Comparison of ENCODE assay signal across 16 cellular contexts in genomic region chr13:40170091-40170490, GRCh38.
DNase-seq lines count a peak whose midpoint lies in the region; ATAC-seq and TF ChIP-seq lines count a peak whose summit lies in the region.
"Had no signal": no experiment of that assay in that cellular context is flagged by ENCODE, and none has a peak within 500 bp of the region (broad histone marks: within the 10 kb centered on the region; RNA-seq: fewer than 3 reads in every experiment).

No MANE protein-coding gene starts in this region.

- CTCF ChIA-PET in MCF 10A (lab: Yijun Ruan, JAX), result interaction anchor here (0.8 to 1.0 kb wide), 2 partner anchors 19 to 58 kb away, joined by 3 to 4 read pairs; no protein-coding TSS in a partner anchor

- no peaks in the 10 kb centered on the region for H3K9me3 ChIP-seq in suprapubic skin

- H3K27me3 ChIP-seq in suprapubic skin, result no peaks in the 10 kb centered on the region

- H3K36me3 Mint-ChIP-seq in activated T-helper 17 cell treated with anti-CD3 and anti-CD28 coated beads, Interleukin-2, amount 50 U/mL, for 72 hours (ENCODE audit: low read depth), result no peaks in the 10 kb centered on the region
- no peaks in the 10 kb centered on the region for H3K36me3 Mint-ChIP-seq in MCF 10A (ENCODE audit: insufficient read depth, unreplicated experiment)
- H3K36me3 Mint-ChIP-seq: CD14-positive monocyte; CD8-positive, alpha-beta T cell had no signal

- no peak for TF ChIP-seq EP300 in suprapubic skin (IDR thresholded peaks at IDR 0.05)

- H3K36me3 ChIP-seq in suprapubic skin, result no peaks in the 10 kb centered on the region

- peak overlapping the region; percentile 60 for H3K27ac ChIP-seq in suprapubic skin
- H3K27ac ChIP-seq: HL-60 had no signal

- H3K4me3 Mint-ChIP-seq in activated T-helper 17 cell treated with anti-CD3 and anti-CD28 coated beads, Interleukin-2, amount 50 U/mL, for 72 hours, result peak overlapping the region; percentile 11
- H3K4me3 Mint-ChIP-seq in MCF 10A (ENCODE audit: unreplicated experiment), result no peak overlapping the region
- H3K4me3 Mint-ChIP-seq: CD14-positive monocyte; CD8-positive, alpha-beta T cell had no signal

- H3K27me3 Mint-ChIP-seq in activated T-helper 17 cell treated with anti-CD3 and anti-CD28 coated beads, Interleukin-2, amount 50 U/mL, for 72 hours, result no peaks in the 10 kb centered on the region
- no peaks in the 10 kb centered on the region for H3K27me3 Mint-ChIP-seq in MCF 10A (ENCODE audit: insufficient read depth, unreplicated experiment)

- peak; percentile 60 for DNase-seq in LHCN-M2 (ENCODE audit: low read depth)
- peak; percentile 38 for DNase-seq in fibroblast of mammary gland (ENCODE audit: low read depth)
- DNase-seq in suprapubic skin (ENCODE audit: low spot score in 2 of 2), result no peak
- no peak for DNase-seq in MCF 10A (ENCODE audit: unreplicated experiment)
- DNase-seq in activated CD4-positive, alpha-beta T cell treated with anti-CD3 and anti-CD28 coated beads for 48 hours, result no peak
- no peak for DNase-seq in SHP77 (lab: John Stamatoyannopoulos, UW)
- no peak for DNase-seq in stimulated activated CD4-positive, alpha-beta T cell treated with anti-CD3 and anti-CD28 coated beads, Interleukin-2, amount 100 ng/mL, for 24 hours
- DNase-seq: ACHN; CD8-positive, alpha-beta T cell; COR-L47; DMS153; DMS79 treated with DMSO at 0.1 percent for 48 hours; EL had no signal

- TF ChIP-seq CTCF in fibroblast of mammary gland (conservative IDR thresholded peaks at IDR 0.05; ENCODE audit: control insufficient read depth, insufficient read depth, low read depth, low read length), result no peak
- no peak for TF ChIP-seq CTCF in suprapubic skin (IDR thresholded peaks at IDR 0.05)
- TF ChIP-seq CTCF in MCF 10A (IDR thresholded peaks at IDR 0.05; ENCODE audit: unreplicated experiment), result no peak

- no peak overlapping the region for H3K4me3 ChIP-seq in fibroblast of mammary gland (ENCODE audit: control insufficient read depth, low read depth, low read length)
- H3K4me3 ChIP-seq in suprapubic skin, result no peak overlapping the region

- ATAC-seq in activated T-helper 17 cell treated with anti-CD3 and anti-CD28 coated beads, Interleukin-2, amount 50 U/mL, for 72 hours (replicated peaks), result no peak
- ATAC-seq: CD8-positive, alpha-beta T cell had no signal

- 83% methylated on average over 4 of the region's 4 CpGs for WGBS in suprapubic skin

- POLR2A ChIA-PET in MCF 10A (lab: Yijun Ruan, JAX), result interaction anchor here (0.6 to 1.5 kb wide), 5 partner anchors 17 to 179 kb away, joined by 3 to 5 read pairs (median 4); no protein-coding TSS in a partner anchor

- TF ChIP-seq POLR2A in suprapubic skin (IDR thresholded peaks at IDR 0.05), result no peak

- no TSS peak for BruUV-seq in MCF 10A (replicated peaks; lab: Mats Ljungman, UMichigan)

- peaks cover 29% of the 10 kb centered on the region for H3K4me1 ChIP-seq in suprapubic skin

- H3K27ac Mint-ChIP-seq in activated T-helper 17 cell treated with anti-CD3 and anti-CD28 coated beads, Interleukin-2, amount 50 U/mL, for 72 hours, result peak overlapping the region; percentile 42
- no peak overlapping the region for H3K27ac Mint-ChIP-seq in MCF 10A (ENCODE audit: low read depth, unreplicated experiment)
- H3K27ac Mint-ChIP-seq: CD14-positive monocyte; CD8-positive, alpha-beta T cell had no signal

- H3K4me1 Mint-ChIP-seq in activated T-helper 17 cell treated with anti-CD3 and anti-CD28 coated beads, Interleukin-2, amount 50 U/mL, for 72 hours, result peaks cover 17% of the 10 kb centered on the region
- H3K4me1 Mint-ChIP-seq in MCF 10A (ENCODE audit: insufficient read depth, unreplicated experiment), result peaks cover 31% of the 10 kb centered on the region
- H3K4me1 Mint-ChIP-seq: CD14-positive monocyte had no signal

- no peaks in the 10 kb centered on the region for H3K9me3 Mint-ChIP-seq in activated T-helper 17 cell treated with anti-CD3 and anti-CD28 coated beads, Interleukin-2, amount 50 U/mL, for 72 hours
- H3K9me3 Mint-ChIP-seq in MCF 10A (ENCODE audit: unreplicated experiment), result no peaks in the 10 kb centered on the region
- H3K9me3 Mint-ChIP-seq: CD8-positive, alpha-beta T cell had no signal

- intact Hi-C loops in MCF 10A (cut with micrococcal nuclease), result no loop called here

Comparison
In these comparisons a context has a peak if more than half of its experiments do, and no peak if none do; other contexts are left out.
1. DNase-seq: peak in LHCN-M2 (single experiment) and fibroblast of mammary gland (single experiment); none in suprapubic skin (0 of 2), MCF 10A (single experiment), activated CD4-positive, alpha-beta T cell treated with anti-CD3 and anti-CD28 coated beads for 48 hours (single experiment), SHP77 (0 of 2) and stimulated activated CD4-positive, alpha-beta T cell treated with anti-CD3 and anti-CD28 coated beads, Interleukin-2, amount 100 ng/mL, for 24 hours (0 of 2).